Comparison of ENCODE assay signal across 37 cellular contexts in the genomic region with DNA sequence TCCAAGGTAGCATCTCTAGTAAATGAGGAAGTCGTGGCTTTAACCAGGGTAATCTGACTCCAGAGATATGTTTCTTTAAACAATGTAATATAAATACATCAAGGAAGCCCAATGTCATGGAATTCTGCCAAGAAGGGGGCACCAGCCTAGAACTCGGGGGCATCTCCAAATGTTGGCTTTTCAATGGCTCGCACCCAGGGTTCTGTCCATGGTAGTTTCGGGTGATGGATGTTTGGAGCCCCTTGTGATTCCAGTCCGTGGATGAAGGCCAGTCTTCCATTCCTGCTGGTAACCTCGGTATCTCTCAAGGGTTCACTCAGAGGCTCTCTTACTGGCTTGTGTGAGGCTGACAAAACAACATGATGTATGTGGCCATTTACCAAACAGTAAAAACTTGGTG.
"Had no signal": no experiment of that assay in that cellular context is flagged by ENCODE, and none has a peak within 500 bp of the region (broad histone marks: within the 10 kb centered on the region; RNA-seq: fewer than 3 reads in every experiment).

No MANE protein-coding gene starts in this region.

- H3K27me3 ChIP-seq: adrenal gland, ascending aorta, body of pancreas, brain microvascular endothelial cell, breast epithelium, cardiac muscle cell had no signal

- H3K9me3 Mint-ChIP-seq: activated naive CD8-positive, alpha-beta T cell treated with anti-CD3 and anti-CD28 coated beads for 36 hours; activated naive CD8-positive, alpha-beta T cell treated with anti-CD3 and anti-CD28 coated beads, Interleukin-2, amount 10 ng/mL, durations not matched to agents 7 days and 5 days; activated T-cell treated with anti-CD3 and anti-CD28 coated beads, Interleukin-2, amount 50 U/mL, for 4 hours; activated T-helper 1 cell treated with anti-CD3 and anti-CD28 coated beads, Interleukin-12 subunit alpha, Interleukin-12 subunit beta, Interleukin-2, Interleukin-4 antibody, amounts not matched to agents 30 ng/mL and 10 ng/mL and 1 ng/mL, durations not matched to agents 14 hours and 24 hours and 36 hours; activated T-helper 17 cell treated with anti-CD3 and anti-CD28 coated beads, Interleukin-2, amount 50 U/mL, for 72 hours; brain had no signal

- ATAC-seq: activated naive CD4-positive, alpha-beta T cell treated with anti-CD3 and anti-CD28 coated beads, Interleukin-2, amount 50 U/mL, for 72 hours; activated naive CD8-positive, alpha-beta T cell treated with anti-CD3 and anti-CD28 coated beads, Interleukin-2, amount 50 U/mL, for 24 hours; activated T-cell treated with anti-CD3 and anti-CD28 coated beads, Interleukin-2, amount 50 U/mL, for 4 hours; activated T-cell treated with anti-CD3 and anti-CD28 coated beads, Interleukin-2, amount 50 U/mL, for 72 hours; activated T-helper 17 cell treated with anti-CD3 and anti-CD28 coated beads, Interleukin-2, amount 50 U/mL, for 72 hours; body of pancreas had no signal

- H3K27ac ChIP-seq: adrenal gland, ascending aorta, body of pancreas, brain microvascular endothelial cell, breast epithelium, cardiac muscle cell had no signal

- H3K36me3 Mint-ChIP-seq: activated naive CD4-positive, alpha-beta T cell treated with anti-CD3 and anti-CD28 coated beads, Interleukin-2, amount 10 ng/mL, durations not matched to agents 7 days and 5 days; activated naive CD4-positive, alpha-beta T cell treated with anti-CD3 and anti-CD28 coated beads, Interleukin-2, amount 50 U/mL, for 24 hours; activated naive CD4-positive, alpha-beta T cell treated with anti-CD3 and anti-CD28 coated beads, Interleukin-2, amount 50 U/mL, for 72 hours; activated naive CD8-positive, alpha-beta T cell; activated naive CD8-positive, alpha-beta T cell treated with anti-CD3 and anti-CD28 coated beads for 36 hours; activated naive CD8-positive, alpha-beta T cell treated with anti-CD3 and anti-CD28 coated beads, Interleukin-2, amount 10 ng/mL, durations not matched to agents 7 days and 5 days; brain had no signal

- DNase-seq: activated effector memory CD4-positive, alpha-beta T cell treated with anti-CD3 and anti-CD28 coated beads, Interleukin-2, amount 50 U/mL, for 16 hours; activated effector memory CD4-positive, alpha-beta T cell treated with Interleukin-2 at 50 U/mL for 16 hours; activated gamma-delta T cell; activated gamma-delta T cell treated with Interleukin-2 at 50 U/mL for 16 hours; activated naive CD4-positive, alpha-beta T cell; activated naive CD4-positive, alpha-beta T cell treated with anti-CD3 and anti-CD28 coated beads for 36 hours; activated naive CD4-positive, alpha-beta T cell treated with anti-CD3 and anti-CD28 coated beads, Interleukin-2, amount 10 ng/mL, durations not matched to agents 7 days and 5 days; activated naive CD4-positive, alpha-beta T cell treated with anti-CD3 and anti-CD28 coated beads, Interleukin-2, amount 50 U/mL, for 16 hours; activated naive CD4-positive, alpha-beta T cell treated with Interleukin-2 at 50 U/mL for 16 hours; activated naive CD8-positive, alpha-beta T cell treated with anti-CD3 and anti-CD28 coated beads for 36 hours; activated naive CD8-positive, alpha-beta T cell treated with anti-CD3 and anti-CD28 coated beads, Interleukin-2, amount 10 ng/mL, durations not matched to agents 7 days and 5 days; activated naive CD8-positive, alpha-beta T cell treated with anti-CD3 and anti-CD28 coated beads, Interleukin-2, amount 50 U/mL, for 24 hours; activated T-cell treated with anti-CD3 and anti-CD28 coated beads, Interleukin-2, amount 50 U/mL, for 24 hours; activated T-cell treated with anti-CD3 and anti-CD28 coated beads, Interleukin-2, amount 50 U/mL, for 4 hours; activated T-cell treated with anti-CD3 and anti-CD28 coated beads, Interleukin-2, amount 50 U/mL, for 48 hours; activated T-cell treated with anti-CD3 and anti-CD28 coated beads, Interleukin-2, amount 50 U/mL, for 72 hours; adrenal gland; amniotic stem cell; amygdala; anterior cingulate cortex; aorta; body of pancreas; brain microvascular endothelial cell; caudate nucleus; central memory CD4-positive, alpha-beta T cell; cerebellar nuclear complex had no signal

- H3K27ac Mint-ChIP-seq: activated naive CD4-positive, alpha-beta T cell treated with anti-CD3 and anti-CD28 coated beads for 36 hours; activated naive CD4-positive, alpha-beta T cell treated with anti-CD3 and anti-CD28 coated beads, Interleukin-2, amount 10 ng/mL, durations not matched to agents 7 days and 5 days; activated naive CD4-positive, alpha-beta T cell treated with anti-CD3 and anti-CD28 coated beads, Interleukin-2, amount 50 U/mL, for 24 hours; activated naive CD4-positive, alpha-beta T cell treated with anti-CD3 and anti-CD28 coated beads, Interleukin-2, amount 50 U/mL, for 72 hours; activated naive CD8-positive, alpha-beta T cell; activated naive CD8-positive, alpha-beta T cell treated with anti-CD3 and anti-CD28 coated beads for 36 hours; activated naive CD8-positive, alpha-beta T cell treated with anti-CD3 and anti-CD28 coated beads, Interleukin-2, amount 10 ng/mL, durations not matched to agents 7 days and 5 days; activated naive CD8-positive, alpha-beta T cell treated with anti-CD3 and anti-CD28 coated beads, Interleukin-2, amount 50 U/mL, for 24 hours; activated T-cell treated with anti-CD3 and anti-CD28 coated beads, Interleukin-2, amount 50 U/mL, for 24 hours; activated T-cell treated with anti-CD3 and anti-CD28 coated beads, Interleukin-2, amount 50 U/mL, for 72 hours; activated T-helper 1 cell treated with anti-CD3 and anti-CD28 coated beads, Interleukin-12 subunit alpha, Interleukin-12 subunit beta, Interleukin-2, Interleukin-4 antibody, amounts not matched to agents 30 ng/mL and 10 ng/mL and 1 ng/mL, durations not matched to agents 14 hours and 24 hours and 36 hours; activated T-helper 17 cell treated with anti-CD3 and anti-CD28 coated beads, Interleukin-2, amount 50 U/mL, for 72 hours; activated T-helper 2 cell treated with anti-CD3 and anti-CD28 coated beads, Interferon-gamma antibody, Interleukin-2, Interleukin-4, amounts not matched to agents 10 μg/mL and 5 μg/mL and 100 μg/mL, durations not matched to agents 14 hours and 24 hours and 36 hours; brain had no signal

- H3K36me3 ChIP-seq: adrenal gland, ascending aorta, brain microvascular endothelial cell, breast epithelium, cardiac muscle cell had no signal

- H3K27me3 Mint-ChIP-seq: activated naive CD4-positive, alpha-beta T cell treated with anti-CD3 and anti-CD28 coated beads, Interleukin-2, amount 10 ng/mL, durations not matched to agents 7 days and 5 days; activated naive CD4-positive, alpha-beta T cell treated with anti-CD3 and anti-CD28 coated beads, Interleukin-2, amount 50 U/mL, for 24 hours; activated naive CD8-positive, alpha-beta T cell; activated naive CD8-positive, alpha-beta T cell treated with anti-CD3 and anti-CD28 coated beads for 36 hours; activated naive CD8-positive, alpha-beta T cell treated with anti-CD3 and anti-CD28 coated beads, Interleukin-2, amount 10 ng/mL, durations not matched to agents 7 days and 5 days; activated naive CD8-positive, alpha-beta T cell treated with anti-CD3 and anti-CD28 coated beads, Interleukin-2, amount 50 U/mL, for 24 hours; activated T-cell treated with anti-CD3 and anti-CD28 coated beads, Interleukin-2, amount 50 U/mL, for 24 hours; activated T-helper 17 cell treated with anti-CD3 and anti-CD28 coated beads, Interleukin-2, amount 50 U/mL, for 72 hours; central memory CD8-positive, alpha-beta T cell had no signal

- H3K9me3 ChIP-seq: adrenal gland, ascending aorta, body of pancreas, breast epithelium had no signal

- H3K4me3 ChIP-seq: adrenal gland, ascending aorta, body of pancreas, breast epithelium, cardiac muscle cell had no signal

- H3K4me1 Mint-ChIP-seq: activated naive CD4-positive, alpha-beta T cell treated with anti-CD3 and anti-CD28 coated beads, Interleukin-2, amount 10 ng/mL, durations not matched to agents 7 days and 5 days; activated naive CD4-positive, alpha-beta T cell treated with anti-CD3 and anti-CD28 coated beads, Interleukin-2, amount 50 U/mL, for 24 hours; activated naive CD8-positive, alpha-beta T cell treated with anti-CD3 and anti-CD28 coated beads for 36 hours; activated naive CD8-positive, alpha-beta T cell treated with anti-CD3 and anti-CD28 coated beads, Interleukin-2, amount 10 ng/mL, durations not matched to agents 7 days and 5 days; activated naive CD8-positive, alpha-beta T cell treated with anti-CD3 and anti-CD28 coated beads, Interleukin-2, amount 50 U/mL, for 24 hours; activated T-helper 17 cell treated with anti-CD3 and anti-CD28 coated beads, Interleukin-2, amount 50 U/mL, for 72 hours; brain; central memory CD8-positive, alpha-beta T cell had no signal

- H3K4me3 Mint-ChIP-seq: activated naive CD4-positive, alpha-beta T cell treated with anti-CD3 and anti-CD28 coated beads for 36 hours; activated naive CD4-positive, alpha-beta T cell treated with anti-CD3 and anti-CD28 coated beads, Interleukin-2, amount 10 ng/mL, durations not matched to agents 7 days and 5 days; activated naive CD4-positive, alpha-beta T cell treated with anti-CD3 and anti-CD28 coated beads, Interleukin-2, amount 50 U/mL, for 24 hours; activated naive CD8-positive, alpha-beta T cell; activated naive CD8-positive, alpha-beta T cell treated with anti-CD3 and anti-CD28 coated beads for 36 hours; activated naive CD8-positive, alpha-beta T cell treated with anti-CD3 and anti-CD28 coated beads, Interleukin-2, amount 10 ng/mL, durations not matched to agents 7 days and 5 days; activated naive CD8-positive, alpha-beta T cell treated with anti-CD3 and anti-CD28 coated beads, Interleukin-2, amount 50 U/mL, for 24 hours; activated T-cell treated with anti-CD3 and anti-CD28 coated beads, Interleukin-2, amount 50 U/mL, for 24 hours; activated T-cell treated with anti-CD3 and anti-CD28 coated beads, Interleukin-2, amount 50 U/mL, for 4 hours; activated T-cell treated with anti-CD3 and anti-CD28 coated beads, Interleukin-2, amount 50 U/mL, for 72 hours; activated T-helper 1 cell treated with anti-CD3 and anti-CD28 coated beads, Interleukin-12 subunit alpha, Interleukin-12 subunit beta, Interleukin-2, Interleukin-4 antibody, amounts not matched to agents 30 ng/mL and 10 ng/mL and 1 ng/mL, durations not matched to agents 14 hours and 24 hours and 36 hours; activated T-helper 17 cell treated with anti-CD3 and anti-CD28 coated beads, Interleukin-2, amount 50 U/mL, for 72 hours; brain; central memory CD8-positive, alpha-beta T cell had no signal

- H3K4me1 ChIP-seq: adrenal gland, ascending aorta, body of pancreas, breast epithelium had no signal
